Comparison of ENCODE assay signal across 9 cellular contexts in the genomic region with DNA sequence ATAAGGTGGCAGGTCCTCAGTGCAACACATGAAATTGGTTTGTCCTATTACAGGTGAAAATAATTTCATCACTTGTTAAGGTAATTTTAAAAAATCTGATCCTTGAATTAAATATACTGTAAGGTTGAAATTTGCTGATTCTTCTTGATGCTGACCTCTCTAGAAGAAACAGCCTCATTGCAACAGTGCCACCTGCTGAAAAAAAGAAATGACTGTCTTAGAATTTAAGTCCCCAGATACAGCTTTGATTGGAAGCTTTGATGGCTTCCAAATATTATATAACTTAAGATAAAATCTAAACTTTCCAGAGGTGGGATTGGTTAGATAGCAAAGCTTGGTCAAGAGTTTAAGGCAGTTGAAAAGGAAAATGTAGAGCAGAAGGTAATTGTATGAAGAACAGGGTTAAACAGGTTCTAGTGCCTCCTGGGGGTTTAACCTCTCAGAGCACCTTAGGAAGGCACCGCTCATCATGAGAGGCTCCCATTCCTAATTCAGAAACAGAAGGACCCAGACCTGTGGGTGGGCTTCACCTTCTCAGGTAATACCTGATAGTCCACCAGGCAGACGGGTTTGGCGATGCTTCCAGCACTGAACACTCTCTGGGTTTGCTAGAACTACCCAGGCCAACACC.
DNase-seq lines count a peak whose midpoint lies in the region; ATAC-seq and TF ChIP-seq lines count a peak whose summit lies in the region.
"Had no signal": no experiment of that assay in that cellular context is flagged by ENCODE, and none has a peak within 500 bp of the region (broad histone marks: within the 10 kb centered on the region; RNA-seq: fewer than 3 reads in every experiment).

No MANE protein-coding gene starts in this region.

- no peaks in the 10 kb centered on the region for H3K4me1 Mint-ChIP-seq in activated naive CD4-positive, alpha-beta T cell treated with anti-CD3 and anti-CD28 coated beads for 36 hours (ENCODE audit: low read depth)

- CTCF ChIA-PET in activated naive CD4-positive, alpha-beta T cell treated with anti-CD3 and anti-CD28 coated beads for 36 hours (lab: Charles Lee): no interaction called here

- ATAC-seq in GM18519 (IDR thresholded peaks at IDR 0.05; ENCODE audit: low FRiP score, unreplicated experiment): no peak

- peak; percentile 8 for TF ChIP-seq CTCF in cardiac fibroblast (IDR thresholded peaks at IDR 0.05; ENCODE audit: low read depth, low read length)
- peak in 3 of 4 experiments; percentile 23 to 62 (median 41) for TF ChIP-seq CTCF in prostate gland (IDR thresholded peaks at IDR 0.05)
- no peak for TF ChIP-seq CTCF in GM13976 (IDR thresholded peaks at IDR 0.05; ENCODE audit: borderline replicate concordance, control extremely low read depth, extremely low read depth, insufficient read depth, missing control alignments)

- H3K79me2 ChIP-seq in GM23248 (ENCODE audit: insufficient read depth): no peaks in the 10 kb centered on the region

- no peak overlapping the region for H3K27ac ChIP-seq in GM23248
- H3K27ac ChIP-seq in prostate gland: no peak overlapping the region

- no peaks in the 10 kb centered on the region for H3K36me3 Mint-ChIP-seq in activated naive CD4-positive, alpha-beta T cell treated with anti-CD3 and anti-CD28 coated beads for 36 hours (ENCODE audit: low read depth)

- no peak overlapping the region for H3K4me3 Mint-ChIP-seq in activated naive CD4-positive, alpha-beta T cell treated with anti-CD3 and anti-CD28 coated beads for 36 hours

- H3K9me3 ChIP-seq in GM23248 (ENCODE audit: low read depth) (no peaks in the 10 kb centered on the region), prostate gland (no peaks in the 10 kb centered on the region)

- H3K36me3 ChIP-seq in GM23248 (ENCODE audit: low read depth) (no peaks in the 10 kb centered on the region), prostate gland (no peaks in the 10 kb centered on the region)

- H3K4me3 ChIP-seq in GM23248 (no peak overlapping the region), cardiac fibroblast (replicated peaks in 1 of 2; ENCODE audit: low read depth in 2 of 2, low read length in 2 of 2) (no peak overlapping the region), prostate gland (no peak overlapping the region)

- no peak for TF ChIP-seq POLR2A in prostate gland (IDR thresholded peaks at IDR 0.05)

- no peaks in the 10 kb centered on the region for H3K9me2 ChIP-seq in GM23248 (ENCODE audit: insufficient read depth)

- no peaks in the 10 kb centered on the region for H3K4me1 ChIP-seq in GM23248 (ENCODE audit: insufficient read depth)
- H3K4me1 ChIP-seq in prostate gland (replicated peaks): no peaks in the 10 kb centered on the region

- 63 to 68% methylated on average over 3 of the region's 3 CpGs for WGBS in GM23248 (ENCODE audit: low coverage in 1 of 2, low lambda C conversion rate in 2 of 2, missing lambda C conversion rate in 2 of 2), 2 experiments
- WGBS in prostate gland: 67% methylated on average over 3 of the region's 3 CpGs

- no peaks in the 10 kb centered on the region for H4K20me1 ChIP-seq in GM23248 (ENCODE audit: insufficient read depth)

- in situ Hi-C loops in GM23248 (cut with MboI) (loop anchor here (25.0 kb wide), 1 partner anchor 394 kb away; a partner anchor contains a TSS), GM13976 (cut with MboI; ENCODE audit: low sequenced_read_pairs, unreplicated experiment) (no loop called here)

- peaks cover 19% of the 10 kb centered on the region for H3K9me3 Mint-ChIP-seq in activated naive CD4-positive, alpha-beta T cell treated with anti-CD3 and anti-CD28 coated beads for 36 hours

- no peaks in the 10 kb centered on the region for H3K27me3 Mint-ChIP-seq in activated naive CD4-positive, alpha-beta T cell treated with anti-CD3 and anti-CD28 coated beads for 36 hours (ENCODE audit: low read depth)

- H3K27me3 ChIP-seq in GM23248 (replicated peaks; ENCODE audit: insufficient read depth) (no peaks in the 10 kb centered on the region), prostate gland (replicated peaks; ENCODE audit: insufficient read depth) (peaks cover 2% of the 10 kb centered on the region)

- intact Hi-C loops in prostate gland (cut with DNase I): loop anchor here (5.0 to 10.0 kb wide), 2 partner anchors 292 to 389 kb away; no protein-coding TSS in a partner anchor
- intact Hi-C loops in activated naive CD4-positive, alpha-beta T cell treated with anti-CD3 and anti-CD28 coated beads for 36 hours (cut with micrococcal nuclease): loop anchor here (5.0 kb wide), 1 partner anchor 299 kb away; no protein-coding TSS in a partner anchor

- no peak overlapping the region for H2AFZ ChIP-seq in GM23248

- H3K4me2 ChIP-seq in GM23248 (ENCODE audit: unreplicated experiment): no peak overlapping the region

- H3K9ac ChIP-seq in GM23248: no peak overlapping the region

- H3F3A ChIP-seq in GM23248 (ENCODE audit: insufficient read depth): no peaks in the 10 kb centered on the region

- DNase-seq in GM23248: peak; percentile 61
- DNase-seq in NCI-H2029 treated with DMSO at 0.1 percent for 48 hours (lab: John Stamatoyannopoulos, UW): peak; percentile 18
- peak in 1 of 2 donors; percentile 51 for DNase-seq in cardiac fibroblast (ENCODE audit: low read depth in 2 of 2)
- peak; percentile 6 for DNase-seq in prostate gland (ENCODE audit: low spot score)
- DNase-seq in GM13976 (ENCODE audit: low spot score): no peak
- DNase-seq in activated naive CD4-positive, alpha-beta T cell treated with anti-CD3 and anti-CD28 coated beads for 36 hours: no peak
- DNase-seq: activated naive CD4-positive, alpha-beta T cell treated with Interleukin-2 at 50 U/mL for 16 hours; left cardiac atrium had no signal

- H3K27ac Mint-ChIP-seq in activated naive CD4-positive, alpha-beta T cell treated with anti-CD3 and anti-CD28 coated beads for 36 hours: no peak overlapping the region

Comparison
In these comparisons a context has a peak if more than half of its experiments do, and no peak if none do; other contexts are left out.
1. DNase-seq: peak in GM23248 (single experiment), NCI-H2029 treated with DMSO at 0.1 percent for 48 hours (single experiment) and prostate gland (single experiment); none in GM13976 (single experiment) and activated naive CD4-positive, alpha-beta T cell treated with anti-CD3 and anti-CD28 coated beads for 36 hours (single experiment).